In the genomic region with DNA sequence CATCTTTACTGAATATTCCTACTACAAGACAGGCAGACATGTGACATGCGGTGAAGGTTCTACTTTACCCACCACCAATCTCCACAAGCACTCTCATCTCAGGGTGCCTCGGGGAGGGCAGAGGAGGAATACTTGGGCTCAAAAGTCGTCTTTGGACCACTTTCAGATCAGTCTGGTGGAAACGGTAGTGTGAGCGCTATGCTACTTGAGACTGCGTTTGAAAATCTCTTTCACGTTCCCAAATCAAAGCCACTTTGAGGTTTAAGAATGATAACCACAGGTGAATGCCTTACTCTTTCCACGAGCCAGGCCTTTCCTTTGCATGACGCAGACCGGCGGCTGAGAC, we compare ENCODE assay signal across 19 cellular contexts. TPM values are rescaled to one million over a fixed set of nuclear protein-coding genes. Genes with fewer than 3 reads are reported as not detected.
DNase-seq lines count a peak whose midpoint lies in the region; ATAC-seq and TF ChIP-seq lines count a peak whose summit lies in the region.
"Had no signal": no experiment of that assay in that cellular context is flagged by ENCODE, and none has a peak within 500 bp of the region (broad histone marks: within the 10 kb centered on the region; RNA-seq: fewer than 3 reads in every experiment).

No MANE protein-coding gene starts in this region.

- intact Hi-C loops in left colon (cut with DNase I, micrococcal nuclease): no loop called here

- H4K91ac ChIP-seq in H9 (ENCODE audit: insufficient read length, low read depth, low read length): no peak overlapping the region

- no peak overlapping the region for H3K4ac ChIP-seq in H9 (ENCODE audit: low read depth, low read length)

- H2BK20ac ChIP-seq in H9 (ENCODE audit: low read depth, low read length, poor library complexity, severe bottlenecking): no peak overlapping the region

- H3K27me3 ChIP-seq in H9 (ENCODE audit: insufficient read depth, low read length) (peaks cover 76% of the 10 kb centered on the region), HAP-1 (ENCODE audit: low read depth) (peaks cover 48% of the 10 kb centered on the region)

- H2BK5ac ChIP-seq in H9 (ENCODE audit: insufficient read length, low read length): no peak overlapping the region

- H2BK120ac ChIP-seq in H9 (ENCODE audit: low read depth, low read length, poor library complexity, severe bottlenecking): no peak overlapping the region

- no peak for DNase-seq in activated CD8-positive, alpha-beta memory T cell treated with anti-CD3 and anti-CD28 coated beads, Interleukin-2, amount 10 ng/mL, durations not matched to agents 7 days and 5 days
- DNase-seq in activated CD8-positive, alpha-beta memory T cell treated with anti-CD3 and anti-CD28 coated beads, Interleukin-2, amount 50 U/mL, for 48 hours: no peak
- DNase-seq in H9: no peak
- DNase-seq in activated naive CD8-positive, alpha-beta T cell treated with anti-CD3 and anti-CD28 coated beads, Interleukin-2, amount 50 U/mL, for 24 hours: no peak
- DNase-seq in neural crest cell (ENCODE audit: low read depth, low spot score): no peak
- DNase-seq in HAP-1 (ENCODE audit: low spot score in 2 of 2): no peak
- no peak for DNase-seq in glomerular visceral epithelial cell (ENCODE audit: extremely low spot score)
- no peak for DNase-seq in left colon
- DNase-seq: Calu3, GF-D8, hippocampal formation, left lung, NCI-H510A had no signal

- peak overlapping the region; percentile 47 for H3K4me2 ChIP-seq in H9 (ENCODE audit: insufficient read depth, insufficient read length, low read length)
- H3K4me2 ChIP-seq: KMS-11 had no signal

- no peak overlapping the region for H4K8ac ChIP-seq in H9 (replicated peaks; ENCODE audit: insufficient read length, low read depth, low read length)

- H2BK12ac ChIP-seq in H9 (ENCODE audit: insufficient read length, low read depth, low read length): no peak overlapping the region

- no peak overlapping the region for H2AFZ ChIP-seq in H9 (ENCODE audit: low read length)

- no peak overlapping the region for H3T11ph ChIP-seq in H9 (ENCODE audit: low read length)

- H3K9me3 ChIP-seq in H9 (ENCODE audit: control insufficient read depth, low read depth, low read length): no peaks in the 10 kb centered on the region
- H3K9me3 ChIP-seq in HAP-1: no peaks in the 10 kb centered on the region
- H3K9me3 ChIP-seq: left lung had no signal

- no peaks in the 10 kb centered on the region for H3K36me3 ChIP-seq in HAP-1 (replicated peaks)
- H3K36me3 ChIP-seq: left lung had no signal

- ATAC-seq in activated CD8-positive, alpha-beta memory T cell treated with anti-CD3 and anti-CD28 coated beads, Interleukin-2, amount 10 ng/mL, durations not matched to agents 7 days and 5 days: no peak
- no peak for ATAC-seq in activated naive CD8-positive, alpha-beta T cell treated with anti-CD3 and anti-CD28 coated beads, Interleukin-2, amount 50 U/mL, for 24 hours
- no peak for ATAC-seq in left colon
- ATAC-seq: left lung had no signal

- no peak overlapping the region for H3K23ac ChIP-seq in H9 (ENCODE audit: insufficient read length, low read depth, low read length)

- H3K23me2 ChIP-seq in H9 (ENCODE audit: insufficient read length, low read depth, low read length, poor library complexity, severe bottlenecking): peaks cover 5% of the 10 kb centered on the region

- no peak overlapping the region for H3K9ac ChIP-seq in H9 (ENCODE audit: extremely low read depth, insufficient read length, low read length)
- H3K9ac ChIP-seq: KMS-11 had no signal

- CTCF ChIA-PET in activated CD8-positive, alpha-beta memory T cell treated with anti-CD3 and anti-CD28 coated beads, Interleukin-2, amount 10 ng/mL, durations not matched to agents 7 days and 5 days (lab: Charles Lee): no interaction called here

- H3K4me1 ChIP-seq in H9 (ENCODE audit: insufficient read depth, low read length) (no peaks in the 10 kb centered on the region), HAP-1 (no peaks in the 10 kb centered on the region)

- no peak overlapping the region for H4K5ac ChIP-seq in H9 (ENCODE audit: insufficient read length, low read depth, low read length)

- no peaks in the 10 kb centered on the region for H3K9me3 Mint-ChIP-seq in activated CD8-positive, alpha-beta memory T cell treated with anti-CD3 and anti-CD28 coated beads, Interleukin-2, amount 10 ng/mL, durations not matched to agents 7 days and 5 days (ENCODE audit: low read depth)
- H3K9me3 Mint-ChIP-seq in H9: peaks cover 2 to 10% of the 10 kb centered on the region in 2 experiments; a peak in 3 of 5 replicates
- peaks cover 9% of the 10 kb centered on the region for H3K9me3 Mint-ChIP-seq in activated naive CD8-positive, alpha-beta T cell treated with anti-CD3 and anti-CD28 coated beads, Interleukin-2, amount 50 U/mL, for 24 hours
- no peaks in the 10 kb centered on the region for H3K9me3 Mint-ChIP-seq in neural crest cell

- no peaks in the 10 kb centered on the region for H4K20me1 ChIP-seq in H9 (ENCODE audit: control insufficient read depth, insufficient read depth, insufficient read length)

- no peak for TF ChIP-seq CTCF in H9 (conservative IDR thresholded peaks at IDR 0.05)
- TF ChIP-seq CTCF in neural crest cell (conservative IDR thresholded peaks at IDR 0.05): no peak

- in situ Hi-C loops in HAP-1 (cut with MboI; ENCODE audit: low sequenced_read_pairs): loop anchor here (25.0 kb wide), 2 partner anchors 372 to 547 kb away; no protein-coding TSS in a partner anchor

- no CpG with 5 or more reads among the region's 11 CpGs for WGBS in H9 (ENCODE audit: extremely low coverage, insufficient read length, low lambda C conversion rate)

- peak overlapping the region; percentile 53 for H3K27ac Mint-ChIP-seq in activated CD8-positive, alpha-beta memory T cell treated with anti-CD3 and anti-CD28 coated beads, Interleukin-2, amount 10 ng/mL, durations not matched to agents 7 days and 5 days
- no peak overlapping the region for H3K27ac Mint-ChIP-seq in H9
- peak overlapping the region; percentile 7 for H3K27ac Mint-ChIP-seq in activated naive CD8-positive, alpha-beta T cell treated with anti-CD3 and anti-CD28 coated beads, Interleukin-2, amount 50 U/mL, for 24 hours
- no peak overlapping the region for H3K27ac Mint-ChIP-seq in neural crest cell (ENCODE audit: unreplicated experiment)
- H3K27ac Mint-ChIP-seq: activated naive CD4-positive, alpha-beta T cell treated with anti-CD3 and anti-CD28 coated beads, Interleukin-2, amount 50 U/mL, for 72 hours had no signal

- H3K79me1 ChIP-seq in H9 (ENCODE audit: insufficient read depth, low read depth, low read length, poor library complexity, severe bottlenecking): no peaks in the 10 kb centered on the region

- no peak overlapping the region for H3K27ac ChIP-seq in H9 (ENCODE audit: insufficient read length, low read depth, low read length)
- H3K27ac ChIP-seq: KMS-11, left lung had no signal

- no peaks in the 10 kb centered on the region for H3K4me1 Mint-ChIP-seq in activated CD8-positive, alpha-beta memory T cell treated with anti-CD3 and anti-CD28 coated beads, Interleukin-2, amount 10 ng/mL, durations not matched to agents 7 days and 5 days
- peaks cover 18 to 44% of the 10 kb centered on the region in 2 experiments for H3K4me1 Mint-ChIP-seq in H9
- H3K4me1 Mint-ChIP-seq in activated naive CD8-positive, alpha-beta T cell treated with anti-CD3 and anti-CD28 coated beads, Interleukin-2, amount 50 U/mL, for 24 hours: peaks cover 11% of the 10 kb centered on the region
- peaks cover 50% of the 10 kb centered on the region for H3K4me1 Mint-ChIP-seq in neural crest cell

- no peak overlapping the region for H3K14ac ChIP-seq in H9 (ENCODE audit: insufficient read depth, low read length)

- no peak overlapping the region for H2AK5ac ChIP-seq in H9 (ENCODE audit: insufficient read length, low read length)

- H3K36me3 Mint-ChIP-seq in activated CD8-positive, alpha-beta memory T cell treated with anti-CD3 and anti-CD28 coated beads, Interleukin-2, amount 10 ng/mL, durations not matched to agents 7 days and 5 days: peaks cover 11% of the 10 kb centered on the region
- H3K36me3 Mint-ChIP-seq in H9 (ENCODE audit: insufficient read depth in 1 of 3, low read depth in 3 of 3) (peaks cover 0 to 2% (median 0%) of the 10 kb centered on the region in 3 experiments; a peak in 2 of 7 replicates), neural crest cell (ENCODE audit: low read depth) (peaks cover 11% of the 10 kb centered on the region)
- H3K36me3 Mint-ChIP-seq in activated naive CD8-positive, alpha-beta T cell treated with anti-CD3 and anti-CD28 coated beads, Interleukin-2, amount 50 U/mL, for 24 hours (ENCODE audit: low read depth): peaks cover 8% of the 10 kb centered on the region

- H3K18ac ChIP-seq in H9 (ENCODE audit: insufficient read length, low read depth, low read length): no peak overlapping the region

- H2BK15ac ChIP-seq in H9 (ENCODE audit: low read depth, low read length): no peak overlapping the region

- no peak overlapping the region for H3K4me3 Mint-ChIP-seq in activated CD8-positive, alpha-beta memory T cell treated with anti-CD3 and anti-CD28 coated beads, Interleukin-2, amount 10 ng/mL, durations not matched to agents 7 days and 5 days
- H3K4me3 Mint-ChIP-seq in H9 (peak overlapping the region in 1 of 2 experiments; percentile 79; a peak in 4 of 5 replicates), neural crest cell (peak overlapping the region; percentile 86)
- H3K4me3 Mint-ChIP-seq in activated naive CD8-positive, alpha-beta T cell treated with anti-CD3 and anti-CD28 coated beads, Interleukin-2, amount 50 U/mL, for 24 hours: peak overlapping the region; percentile 26

- no peak overlapping the region for H3K4me3 ChIP-seq in HAP-1
- H3K4me3 ChIP-seq: left lung had no signal

- H3K56ac ChIP-seq in H9 (ENCODE audit: insufficient read length, low read depth, low read length): no peak overlapping the region

- H3K79me2 ChIP-seq in H9 (ENCODE audit: insufficient read depth, low read length): no peaks in the 10 kb centered on the region

- H3K27me3 Mint-ChIP-seq in activated CD8-positive, alpha-beta memory T cell treated with anti-CD3 and anti-CD28 coated beads, Interleukin-2, amount 10 ng/mL, durations not matched to agents 7 days and 5 days: peaks cover 70% of the 10 kb centered on the region
- H3K27me3 Mint-ChIP-seq in H9 (ENCODE audit: low read depth) (peaks cover 90% of the 10 kb centered on the region), neural crest cell (ENCODE audit: low read depth) (peaks cover 73% of the 10 kb centered on the region)
- peaks cover 63% of the 10 kb centered on the region for H3K27me3 Mint-ChIP-seq in activated naive CD8-positive, alpha-beta T cell treated with anti-CD3 and anti-CD28 coated beads, Interleukin-2, amount 50 U/mL, for 24 hours

RNA-seq across cellular contexts. Expression of a gene that starts 1.5 kb away (rescaled TPM):
- total RNA-seq in activated CD8-positive, alpha-beta memory T cell treated with anti-CD3 and anti-CD28 coated beads, Interleukin-2, amount 10 ng/mL, durations not matched to agents 7 days and 5 days: not detected
- total RNA-seq in H9 (2021) (0.09 and 0.17 TPM in 2 replicates), neural crest cell (41.2 and 41.4 TPM in 2 replicates), left colon (under 1 TPM in 1 of 2 donors, not detected in 1; 0.08 TPM)
- total RNA-seq: activated naive CD4-positive, alpha-beta T cell treated with anti-CD3 and anti-CD28 coated beads, Interleukin-2, amount 50 U/mL, for 72 hours; Calu3; cardiac septum; fibroblast of lung; left lung; OCI-LY7; SK-MEL-5 had no signal

Comparison
In these comparisons a context has a peak if more than half of its experiments do, and no peak if none do; other contexts are left out.
1. H3K27ac Mint-ChIP-seq: peak in activated CD8-positive, alpha-beta memory T cell treated with anti-CD3 and anti-CD28 coated beads, Interleukin-2, amount 10 ng/mL, durations not matched to agents 7 days and 5 days (single experiment) and activated naive CD8-positive, alpha-beta T cell treated with anti-CD3 and anti-CD28 coated beads, Interleukin-2, amount 50 U/mL, for 24 hours (single experiment); none in H9 (0 of 3) and neural crest cell (single experiment).
2. RNA of a gene that starts 1.5 kb away (total RNA-seq): 41.2 to 41.4 TPM in neural crest cell; 0.09 to 0.17 TPM in H9, 0.08 TPM in left colon and not detected in activated CD8-positive, alpha-beta memory T cell treated with anti-CD3 and anti-CD28 coated beads, Interleukin-2, amount 10 ng/mL, durations not matched to agents 7 days and 5 days; every median in the first group is over 10 times any median in the second.